Comparison of ENCODE assay signal across 1 cellular context in genomic region chr5:343461-344401, GRCh38.
A peak's percentile ranks its signal among the peaks of the same experiment; 100 is the strongest.
TF ChIP-seq lines count a peak whose summit lies in the region.

No MANE protein-coding gene starts in this region.

TF ChIP-seq in WTC11, 78 proteins besides CTCF, POLR2A, EP300 and RAD21 (continued from another document and continues in another):
- TF ChIP-seq ZNF425 (CRISPR knock-in tag; conservative IDR thresholded peaks at IDR 0.05) (no peak), RORB (CRISPR knock-in tag; IDR thresholded peaks at IDR 0.05) (no peak), ZBTB21 (CRISPR knock-in tag; IDR thresholded peaks at IDR 0.05; ENCODE audit: borderline replicate concordance) (no peak), ZSCAN18 (CRISPR knock-in tag; IDR thresholded peaks at IDR 0.05) (no peak), HMGXB4 (CRISPR knock-in tag; IDR thresholded peaks at IDR 0.05) (0 out of 2 replicates have a peak, but pooled peaks have one; percentile 82), NFYB (CRISPR knock-in tag; conservative IDR thresholded peaks at IDR 0.05; ENCODE audit: low read depth) (0 out of 2 replicates have a peak, but pooled peaks have one; percentile 17), AFF4 (CRISPR knock-in tag; IDR thresholded peaks at IDR 0.05; ENCODE audit: borderline replicate concordance) (no peak), SMAD4 (CRISPR knock-in tag; IDR thresholded peaks at IDR 0.05) (no peak), ZNF121 (CRISPR knock-in tag; IDR thresholded peaks at IDR 0.05) (no peak), E2F1 (CRISPR knock-in tag; IDR thresholded peaks at IDR 0.05) (no peak), GABPB1 (CRISPR knock-in tag; IDR thresholded peaks at IDR 0.05) (no peak), ZNF281 (CRISPR knock-in tag; IDR thresholded peaks at IDR 0.05) (no peak), ATF6 (CRISPR knock-in tag; IDR thresholded peaks at IDR 0.05) (no peak), JUN (CRISPR knock-in tag; IDR thresholded peaks at IDR 0.05) (peak; percentile 22; the same call in 1 of the 2 replicates), E2F5 (CRISPR knock-in tag; IDR thresholded peaks at IDR 0.05) (no peak), ZBTB43 (CRISPR knock-in tag; IDR thresholded peaks at IDR 0.05) (peak; percentile 78), ZNF263 (CRISPR knock-in tag; IDR thresholded peaks at IDR 0.05; ENCODE audit: low read depth) (no peak), STAT6 (CRISPR knock-in tag; conservative IDR thresholded peaks at IDR 0.05; ENCODE audit: low read depth) (no peak), FOXP4 (CRISPR knock-in tag; IDR thresholded peaks at IDR 0.05) (peak; percentile 40; the same call in 1 of the 2 replicates), GRHL2 (CRISPR knock-in tag; IDR thresholded peaks at IDR 0.05; ENCODE audit: insufficient replicate concordance, severe bottlenecking) (no peak), E2F4 (CRISPR knock-in tag; IDR thresholded peaks at IDR 0.05; ENCODE audit: borderline replicate concordance, low read depth) (peak; percentile 80; the same call in 1 of the 2 replicates), IRF1 (CRISPR knock-in tag; IDR thresholded peaks at IDR 0.05) (0 out of 2 replicates have a peak, but pooled peaks have one; percentile 38), TEAD1 (CRISPR knock-in tag; IDR thresholded peaks at IDR 0.05) (0 out of 2 replicates have a peak, but pooled peaks have one; percentile 15), ZNF416 (CRISPR knock-in tag; IDR thresholded peaks at IDR 0.05) (no peak)
